ENCODE assay signal across 8 cellular contexts in the genomic region with DNA sequence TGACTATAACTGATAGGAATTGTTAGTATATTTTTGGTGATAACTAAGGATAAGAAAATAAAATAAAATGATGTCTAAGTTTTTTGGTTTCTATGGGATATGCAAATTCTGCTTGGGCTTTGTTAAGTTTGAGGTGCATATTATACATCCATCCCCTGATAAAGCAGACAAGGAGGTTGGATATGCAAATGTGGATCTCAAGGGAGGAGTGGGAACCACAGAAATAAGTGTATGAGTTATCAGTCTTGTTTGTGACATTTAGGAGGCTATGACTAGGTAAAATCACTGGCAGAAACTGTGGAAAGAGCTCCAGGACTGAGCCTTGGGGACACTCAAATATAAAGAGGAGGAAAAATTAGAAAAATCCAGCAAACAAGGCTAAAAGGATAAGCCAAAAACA.
"Had no signal": no experiment of that assay in that cellular context is flagged by ENCODE, and none has a peak within 500 bp of the region (broad histone marks: within the 10 kb centered on the region; RNA-seq: fewer than 3 reads in every experiment).

No MANE protein-coding gene starts in this region.

- H2AFZ ChIP-seq: GM23248, GM23338 had no signal

- H3K4me3 Mint-ChIP-seq: GM23338, H9, HFFc6 had no signal

- H3K27ac ChIP-seq: GM23248 had no signal

- H3K4me1 ChIP-seq: HAP-1 had no signal

- H3K36me3 ChIP-seq: HAP-1 had no signal

- H3K4me1 Mint-ChIP-seq: GM23338, H9 had no signal

- H3K9me3 Mint-ChIP-seq: GM23338, H9 had no signal

- H3K4me2 ChIP-seq: GM23338 had no signal

- H3K27ac Mint-ChIP-seq: GM23338, H9, HFFc6 had no signal

- DNase-seq: GM23248, GOT3, H7, H9, HCEC 1CT, HFFc6 had no signal

- H3K4me3 ChIP-seq: GM23248, GM23338, HAP-1 had no signal

- H3K9ac ChIP-seq: GM23248 had no signal

- H3K9me3 ChIP-seq: HAP-1 had no signal
